In the genomic region with DNA sequence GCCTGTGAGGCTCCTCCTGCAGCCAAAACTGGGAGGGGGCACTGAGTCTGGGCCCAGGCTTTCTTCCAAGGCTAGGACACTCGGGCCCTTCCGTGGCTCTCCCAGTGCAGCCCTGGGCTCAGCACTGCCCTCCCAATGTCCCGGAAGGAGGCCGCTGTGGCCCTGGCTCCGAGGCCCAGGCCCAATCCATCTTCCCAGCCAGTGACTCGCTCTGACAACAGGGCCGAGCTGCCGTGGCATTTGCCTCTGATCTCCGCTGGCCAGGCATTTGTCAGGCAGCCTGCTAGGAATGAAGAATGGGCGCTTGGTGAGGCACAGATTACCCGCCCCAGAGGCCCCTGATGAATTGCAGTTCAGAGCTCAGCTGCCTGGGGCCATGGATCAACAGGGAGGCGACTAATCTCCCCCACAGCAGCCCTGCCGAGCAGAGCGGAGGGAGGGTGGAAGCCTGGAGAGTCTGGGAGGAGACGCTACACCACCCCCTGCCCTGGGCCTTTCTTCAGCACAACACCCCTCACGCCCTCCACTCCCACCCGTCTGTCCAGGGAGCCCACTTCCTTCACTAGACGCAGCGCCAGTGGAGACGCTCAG, we compare ENCODE assay signal across 9 cellular contexts. TPM values are rescaled to one million over a fixed set of nuclear protein-coding genes. Genes with fewer than 3 reads are reported as not detected.
DNase-seq lines count a peak whose midpoint lies in the region; ATAC-seq, FAIRE-seq and TF ChIP-seq lines count a peak whose summit lies in the region.
"Had no signal": no experiment of that assay in that cellular context is flagged by ENCODE, and none has a peak within 500 bp of the region (broad histone marks: within the 10 kb centered on the region; RNA-seq: fewer than 3 reads in every experiment).

No MANE protein-coding gene starts in this region.

- H4K20me1 ChIP-seq in PC-3 (ENCODE audit: low read length) (no peaks in the 10 kb centered on the region), fibroblast of lung (ENCODE audit: control insufficient read depth, extremely low read depth, insufficient read depth, low read length) (no peaks in the 10 kb centered on the region)

- H3K36me3 ChIP-seq in PC-3 (ENCODE audit: low read depth, low read length), result no peaks in the 10 kb centered on the region
- H3K36me3 ChIP-seq in fibroblast of lung (ENCODE audit: control insufficient read depth, insufficient read depth, low read length), result no peaks in the 10 kb centered on the region
- no peaks in the 10 kb centered on the region for H3K36me3 ChIP-seq in psoas muscle (ENCODE audit: insufficient read depth in 1 of 2, low read depth in 1 of 2)

- POLR2A ChIA-PET in PC-3 (lab: Charles Lee; ENCODE audit: unreplicated experiment), result no interaction called here

- no peak overlapping the region for H3K4me3 ChIP-seq in PC-3 (ENCODE audit: low read length)
- H3K4me3 ChIP-seq in fibroblast of lung (replicated peaks in 1 of 4; ENCODE audit: control extremely low read depth in 1 of 4, insufficient read depth in 1 of 4, low read depth in 3 of 4, low read length in 4 of 4), result no peak overlapping the region
- no peak overlapping the region for H3K4me3 ChIP-seq in psoas muscle

- intact Hi-C loops in PC-3 (cut with micrococcal nuclease) (loop anchor here (5.0 kb wide), 2 partner anchors 389 to 579 kb away; no protein-coding TSS in a partner anchor), psoas muscle (cut with DNase I) (loop anchor here in 1 of 2 donors (2.0 kb wide), 1 partner anchor 389 kb away; no protein-coding TSS in a partner anchor)

- CTCF ChIA-PET in PC-3 (lab: Charles Lee), result interaction anchor here (0.9 to 2.0 kb wide), 4 partner anchors 9 to 390 kb away, joined by 3 to 13 read pairs (median 4); no protein-coding TSS in a partner anchor

- no peak for TF ChIP-seq CTCF in PC-3 (conservative IDR thresholded peaks at IDR 0.05; ENCODE audit: low read depth, low read length)
- TF ChIP-seq CTCF in fibroblast of lung (conservative IDR thresholded peaks at IDR 0.05 in 1 of 2, IDR thresholded peaks at IDR 0.05 in 1 of 2; ENCODE audit: low read depth in 1 of 2, low read length in 2 of 2), result no peak
- TF ChIP-seq CTCF in psoas muscle (IDR thresholded peaks at IDR 0.05), result no peak

- H3K4me1 ChIP-seq in PC-3 (ENCODE audit: insufficient read depth, low read length), result peaks cover 14% of the 10 kb centered on the region
- H3K4me1 ChIP-seq in fibroblast of lung (ENCODE audit: control insufficient read depth, extremely low read depth, insufficient read depth, low read length), result no peaks in the 10 kb centered on the region
- no peaks in the 10 kb centered on the region for H3K4me1 ChIP-seq in psoas muscle

- no peaks in the 10 kb centered on the region for H3K9me2 ChIP-seq in PC-3 (replicated peaks; ENCODE audit: low read length)

- H3K27me3 ChIP-seq in PC-3 (ENCODE audit: low read length), result 0 out of 2 replicates have a peak, but pooled peaks cover under 1% of the 10 kb centered on the region
- H3K27me3 ChIP-seq in fibroblast of lung (ENCODE audit: control insufficient read depth, insufficient read depth, low read length), result no peaks in the 10 kb centered on the region
- H3K27me3 ChIP-seq in psoas muscle (ENCODE audit: insufficient read depth in 3 of 3, low read length in 2 of 3), result no peaks in the 10 kb centered on the region

- no peak overlapping the region for H3K27ac ChIP-seq in PC-3 (ENCODE audit: low read length)
- no peak overlapping the region for H3K27ac ChIP-seq in fibroblast of lung (ENCODE audit: insufficient read depth, low read length)
- H3K27ac ChIP-seq in psoas muscle, result no peak overlapping the region

- peak; percentile 15 for FAIRE-seq in GM18507 (lab: Jason Lieb, UNC)

- DNase-seq in GM18507 (ENCODE audit: extremely low spot score, insufficient read length, low read depth) (no peak), PC-3 (peak; percentile 69), fibroblast of lung (ENCODE audit: low read depth in 2 of 2) (peak; percentile 50 to 63), psoas muscle (peak; percentile 54 to 61)
- DNase-seq in NK-92 treated with Interleukin-12 subunit alpha and Interleukin-12 subunit beta, amount 100 ng/mL, for 24 hours (lab: John Stamatoyannopoulos, UW), result no peak

- H3K9ac ChIP-seq in PC-3 (ENCODE audit: low read length) (no peak overlapping the region), fibroblast of lung (ENCODE audit: insufficient read depth, low read length) (no peak overlapping the region)

- no TSS peak for BruUV-seq in PC-3 (replicated peaks; lab: Mats Ljungman, UMichigan)

- 73 to 84% (median 76%) methylated on average over 20 of the region's 20 CpGs for WGBS in psoas muscle, 3 donors

- H3F3A ChIP-seq in PC-3 (ENCODE audit: low read length, unreplicated experiment), result no peaks in the 10 kb centered on the region

- H3K79me2 ChIP-seq in PC-3 (ENCODE audit: low read length) (no peaks in the 10 kb centered on the region), fibroblast of lung (ENCODE audit: control insufficient read depth, insufficient read depth, low read length) (no peaks in the 10 kb centered on the region)

- H2AFZ ChIP-seq in PC-3 (ENCODE audit: low read length) (peak overlapping the region; percentile 60), fibroblast of lung (ENCODE audit: low read length) (peak overlapping the region; percentile 49)

- peak; percentile 68 for ATAC-seq in PC-3
- peak in 1 of 4 donors; percentile 49 for ATAC-seq in psoas muscle
- ATAC-seq in GM18498 (IDR thresholded peaks at IDR 0.05; ENCODE audit: unreplicated experiment), result no peak
- ATAC-seq in HG03520 (IDR thresholded peaks at IDR 0.05; ENCODE audit: unreplicated experiment), result no peak
- ATAC-seq in HG03457 (IDR thresholded peaks at IDR 0.05; ENCODE audit: unreplicated experiment), result no peak

- H3K9me3 ChIP-seq in PC-3 (ENCODE audit: low read length) (no peaks in the 10 kb centered on the region), fibroblast of lung (ENCODE audit: control insufficient read depth, insufficient read depth, low read depth, low read length) (no peaks in the 10 kb centered on the region), psoas muscle (no peaks in the 10 kb centered on the region)

- H3K4me2 ChIP-seq in PC-3 (ENCODE audit: low read length) (no peak overlapping the region), fibroblast of lung (ENCODE audit: extremely low read depth, insufficient read depth, low read length) (no peak overlapping the region)

RNA-seq across cellular contexts. Expression of gene FXYD2, which starts 8.3 kb away (rescaled TPM):
- total RNA-seq in PC-3 (2014; rRNA removed) (not detected in 2 replicates), fibroblast of lung (0.33 and 0.51 TPM in 2 replicates), psoas muscle (under 1 TPM in 2 of 4 donors, not detected in 2; 0.42 to 0.69 TPM)
- polyA plus RNA-seq in fibroblast of lung (0.18 and 0.40 TPM in 2 replicates), psoas muscle (under 1 TPM; 0.17 to 0.49 (median 0.24) TPM)
- 1.2 TPM in 1 of 2 replicates, not detected in the other for polyA plus RNA-seq in fibroblast of lung (2012)
- polyA minus RNA-seq in fibroblast of lung (ENCODE audit: low replicate concordance), result not detected in 2 replicates
- total RNA-seq: NCI-H460 had no signal

RNA-seq across cellular contexts. Expression of gene DSCAML1, which starts 19.2 kb away (rescaled TPM):
- total RNA-seq in PC-3 (2014; rRNA removed), result not detected in 2 replicates
- 0.26 TPM in 1 of 2 replicates, not detected in the other for total RNA-seq in fibroblast of lung
- polyA plus RNA-seq in fibroblast of lung, result not detected in 2 replicates
- not detected in 2 replicates for polyA plus RNA-seq in fibroblast of lung (2012)
- not detected in 2 replicates for polyA minus RNA-seq in fibroblast of lung (ENCODE audit: low replicate concordance)
- under 1 TPM; 0.06 to 0.52 (median 0.10) TPM for total RNA-seq in psoas muscle
- under 1 TPM; 0.04 to 0.06 (median 0.04) TPM for polyA plus RNA-seq in psoas muscle
- total RNA-seq: NCI-H460 had no signal

Comparison
In these comparisons a context has a peak if more than half of its experiments do, and no peak if none do; other contexts are left out.
1. DNase-seq: peak in PC-3 (single experiment), fibroblast of lung (2 of 2) and psoas muscle (2 of 2); none in GM18507 (single experiment) and NK-92 treated with Interleukin-12 subunit alpha and Interleukin-12 subunit beta, amount 100 ng/mL, for 24 hours (single experiment).